35 cellular contexts compared by ENCODE assay signal in genomic region chr10:66622050-66622449, GRCh38.
DNase-seq lines count a peak whose midpoint lies in the region; ATAC-seq, FAIRE-seq and TF ChIP-seq lines count a peak whose summit lies in the region.
"Had no signal": no experiment of that assay in that cellular context is flagged by ENCODE, and none has a peak within 500 bp of the region (broad histone marks: within the 10 kb centered on the region; RNA-seq: fewer than 3 reads in every experiment).

No MANE protein-coding gene starts in this region.

- H3F3A ChIP-seq in PC-3 (ENCODE audit: low read length, unreplicated experiment), result peaks cover 4% of the 10 kb centered on the region

- BruUV-seq in PC-3 (replicated peaks; lab: Mats Ljungman, UMichigan), result no TSS peak

- CTCF ChIA-PET in PC-3 (lab: Charles Lee), result no interaction called here

- H3K27me3 ChIP-seq in PC-3 (ENCODE audit: low read length), result no peaks in the 10 kb centered on the region
- H3K27me3 ChIP-seq: BE2C; BLaER1; BLaER1 treated with 17β-estradiol and CSF1 and Interleukin-3, amounts not matched to agents 10 nM and 100 nM had no signal

- no peak for DNase-seq in H54 (ENCODE audit: insufficient read length, low spot score)
- DNase-seq in PC-3, result peak; percentile 71
- DNase-seq in pons (ENCODE audit: low spot score), result peak; percentile 6
- no peak for DNase-seq in HuH-7.5 (ENCODE audit: low spot score)
- no peak for DNase-seq in endothelial cell (ENCODE audit: low spot score)
- DNase-seq: 8988T; ACHN; AML-193; BE2C; C1 segment of cervical spinal cord; Caco-2; Calu3; CD4-positive, alpha-beta memory T cell; CD4-positive, alpha-beta T cell; CD4-positive, CD25-positive, alpha-beta regulatory T cell; CD8-positive, alpha-beta memory T cell; CD8-positive, alpha-beta T cell; COR-L47; DMS 273 treated with DMSO at 0.1 percent for 48 hours; DMS153; DMS53; DMS79; DMS79 treated with DMSO at 0.1 percent for 48 hours; DND-41; EL had no signal

- TF ChIP-seq CTCF in PC-3 (conservative IDR thresholded peaks at IDR 0.05; ENCODE audit: low read depth, low read length) (no peak), endothelial cell (IDR thresholded peaks at IDR 0.05; ENCODE audit: unreplicated experiment) (no peak)

- no peak overlapping the region for H3K4me3 ChIP-seq in PC-3 (ENCODE audit: low read length)
- H3K4me3 ChIP-seq: A549; BLaER1; BLaER1 treated with 17β-estradiol and CSF1 and Interleukin-3, amounts not matched to agents 10 nM and 100 nM had no signal

- intact Hi-C loops in PC-3 (cut with micrococcal nuclease), result loop anchor here (1.0 to 10.0 kb wide), 4 partner anchors 30 to 1647 kb away; no protein-coding TSS in a partner anchor

- peak; percentile 52 for FAIRE-seq in H54 (lab: Jason Lieb, UNC)
- FAIRE-seq: A204.1, A549, D721Med had no signal

- H3K36me3 ChIP-seq in PC-3 (ENCODE audit: low read depth, low read length), result no peaks in the 10 kb centered on the region
- H3K36me3 ChIP-seq: BE2C; BLaER1; BLaER1 treated with 17β-estradiol and CSF1 and Interleukin-3, amounts not matched to agents 10 nM and 100 nM had no signal

- ATAC-seq in PC-3 (peak; percentile 81), GM21526 (IDR thresholded peaks at IDR 0.05; ENCODE audit: low FRiP score, unreplicated experiment) (no peak)
- ATAC-seq: A549; CD8-positive, alpha-beta T cell had no signal

- TF ChIP-seq POLR2A in H54 (IDR thresholded peaks at IDR 0.05; ENCODE audit: low read depth, low read length), result no peak

- no peaks in the 10 kb centered on the region for H3K9me3 Mint-ChIP-seq in endothelial cell (ENCODE audit: unreplicated experiment)
- H3K9me3 Mint-ChIP-seq: CD4-positive, alpha-beta T cell had no signal

- no peaks in the 10 kb centered on the region for H3K9me2 ChIP-seq in PC-3 (replicated peaks; ENCODE audit: low read length)

- H3K4me2 ChIP-seq in PC-3 (ENCODE audit: low read length), result peak overlapping the region; percentile 14
- H3K4me2 ChIP-seq: A549; BLaER1; BLaER1 treated with 17β-estradiol and CSF1 and Interleukin-3, amounts not matched to agents 10 nM and 100 nM had no signal

- no peak overlapping the region for H3K4me3 Mint-ChIP-seq in endothelial cell (ENCODE audit: unreplicated experiment)
- H3K4me3 Mint-ChIP-seq: B cell; CD14-positive monocyte; CD4-positive, alpha-beta memory T cell; CD4-positive, alpha-beta T cell; CD4-positive, CD25-positive, alpha-beta regulatory T cell; CD8-positive, alpha-beta memory T cell; CD8-positive, alpha-beta T cell had no signal

- H3K9ac ChIP-seq in PC-3 (ENCODE audit: low read length), result no peak overlapping the region
- H3K9ac ChIP-seq: BLaER1; BLaER1 treated with 17β-estradiol and CSF1 and Interleukin-3, amounts not matched to agents 10 nM and 100 nM had no signal

- H3K9me3 ChIP-seq in PC-3 (ENCODE audit: low read length), result no peaks in the 10 kb centered on the region
- H3K9me3 ChIP-seq: A549; BE2C; BLaER1; BLaER1 treated with 17β-estradiol and CSF1 and Interleukin-3, amounts not matched to agents 10 nM and 100 nM had no signal

- H3K27ac ChIP-seq in PC-3 (ENCODE audit: low read length), result peak overlapping the region; percentile 13
- H3K27ac ChIP-seq: 22Rv1; A549; BLaER1; BLaER1 treated with 17β-estradiol and CSF1 and Interleukin-3, amounts not matched to agents 10 nM and 100 nM; C4-2B had no signal

- H3K79me2 ChIP-seq in PC-3 (ENCODE audit: low read length), result no peaks in the 10 kb centered on the region

- H3K4me1 ChIP-seq in PC-3 (ENCODE audit: insufficient read depth, low read length), result peaks cover 34% of the 10 kb centered on the region
- H3K4me1 ChIP-seq: A549, BE2C, BLaER1, Caco-2 had no signal

- no peaks in the 10 kb centered on the region for H3K27me3 Mint-ChIP-seq in endothelial cell (ENCODE audit: unreplicated experiment)
- H3K27me3 Mint-ChIP-seq: B cell; CD4-positive, alpha-beta memory T cell; CD4-positive, alpha-beta T cell; CD4-positive, CD25-positive, alpha-beta regulatory T cell; CD8-positive, alpha-beta memory T cell had no signal

- POLR2A ChIA-PET in PC-3 (lab: Charles Lee; ENCODE audit: unreplicated experiment), result interaction anchor here (0.6 kb wide), 1 partner anchor 266 kb away, joined by 4 read pairs; no protein-coding TSS in a partner anchor

- H3K36me3 Mint-ChIP-seq in endothelial cell (ENCODE audit: low read depth, unreplicated experiment), result no peaks in the 10 kb centered on the region
- H3K36me3 Mint-ChIP-seq: CD14-positive monocyte; CD4-positive, alpha-beta memory T cell; CD4-positive, CD25-positive, alpha-beta regulatory T cell; CD8-positive, alpha-beta memory T cell; CD8-positive, alpha-beta T cell had no signal

- no peaks in the 10 kb centered on the region for H4K20me1 ChIP-seq in PC-3 (ENCODE audit: low read length)
- H4K20me1 ChIP-seq: BLaER1; BLaER1 treated with 17β-estradiol and CSF1 and Interleukin-3, amounts not matched to agents 10 nM and 100 nM had no signal

- H3K4me1 Mint-ChIP-seq in endothelial cell (ENCODE audit: unreplicated experiment), result no peaks in the 10 kb centered on the region
- H3K4me1 Mint-ChIP-seq: B cell; CD14-positive monocyte; CD4-positive, alpha-beta memory T cell; CD4-positive, CD25-positive, alpha-beta regulatory T cell; CD8-positive, alpha-beta memory T cell had no signal

- H2AFZ ChIP-seq in PC-3 (ENCODE audit: low read length), result no peak overlapping the region

- H3K27ac Mint-ChIP-seq in endothelial cell (ENCODE audit: unreplicated experiment), result no peak overlapping the region
- H3K27ac Mint-ChIP-seq: B cell; CD14-positive monocyte; CD4-positive, alpha-beta memory T cell; CD4-positive, alpha-beta T cell; CD8-positive, alpha-beta memory T cell; CD8-positive, alpha-beta T cell had no signal

Comparison
In these comparisons a context has a peak if more than half of its experiments do, and no peak if none do; other contexts are left out.
1. DNase-seq: peak in PC-3 (single experiment) and pons (single experiment); none in H54 (single experiment), HuH-7.5 (single experiment) and endothelial cell (single experiment).